12 cellular contexts compared by ENCODE assay signal in genomic region chr1:21268281-21269239, GRCh38. TPM values are rescaled to one million over a fixed set of nuclear protein-coding genes. Genes with fewer than 3 reads are reported as not detected.
DNase-seq lines count a peak whose midpoint lies in the region; ATAC-seq and TF ChIP-seq lines count a peak whose summit lies in the region.
"Had no signal": no experiment of that assay in that cellular context is flagged by ENCODE, and none has a peak within 500 bp of the region (broad histone marks: within the 10 kb centered on the region; RNA-seq: fewer than 3 reads in every experiment).

No MANE protein-coding gene starts in this region.

- no peaks in the 10 kb centered on the region for H3K9me3 ChIP-seq in thoracic aorta

- TF ChIP-seq CTCF in thoracic aorta (IDR thresholded peaks at IDR 0.05) (no peak), glutamatergic neuron (IDR thresholded peaks at IDR 0.05; ENCODE audit: partially characterized antibody, unreplicated experiment) (no peak)

- H3K27ac Mint-ChIP-seq in glutamatergic neuron (ENCODE audit: unreplicated experiment), result no peak overlapping the region
- H3K27ac Mint-ChIP-seq: activated naive CD4-positive, alpha-beta T cell treated with anti-CD3 and anti-CD28 coated beads, Interleukin-2, amount 10 ng/mL, durations not matched to agents 7 days and 5 days had no signal

- peaks cover 36% of the 10 kb centered on the region for H3K36me3 ChIP-seq in thoracic aorta

- peak overlapping the region; percentile 39 to 61 for H3K27ac ChIP-seq in thoracic aorta
- H3K27ac ChIP-seq: 22Rv1 had no signal

- H3K27me3 ChIP-seq in thoracic aorta (replicated peaks; ENCODE audit: insufficient read depth), result no peaks in the 10 kb centered on the region

- no peaks in the 10 kb centered on the region for H3K9me3 Mint-ChIP-seq in glutamatergic neuron (ENCODE audit: unreplicated experiment)
- H3K9me3 Mint-ChIP-seq: activated naive CD4-positive, alpha-beta T cell treated with anti-CD3 and anti-CD28 coated beads, Interleukin-2, amount 10 ng/mL, durations not matched to agents 7 days and 5 days had no signal

- peaks cover 4% of the 10 kb centered on the region for H3K4me1 Mint-ChIP-seq in glutamatergic neuron (ENCODE audit: low read depth, unreplicated experiment)

- ATAC-seq in thoracic aorta (ENCODE audit: insufficient number of reproducible peaks, low FRiP score, low read depth), result peak; percentile 13

- no peaks in the 10 kb centered on the region for H3K36me3 Mint-ChIP-seq in glutamatergic neuron (ENCODE audit: unreplicated experiment)

- H3K4me1 ChIP-seq in thoracic aorta (ENCODE audit: control insufficient read depth in 1 of 2, low read depth in 2 of 2), result peaks cover 12 to 71% of the 10 kb centered on the region in 2 donors

- DNase-seq in DMS 273 (lab: John Stamatoyannopoulos, UW; ENCODE audit: unreplicated experiment) (peak; percentile 26), DMS 273 treated with DMSO at 0.1 percent for 48 hours (lab: John Stamatoyannopoulos, UW) (no peak), RPMI8226 (peak; percentile 99), kidney tubule cell (ENCODE audit: low spot score) (peak; percentile 71), thoracic aorta (ENCODE audit: low spot score) (no peak), NCI-H526 treated with DMSO at 0.1 percent for 48 hours (lab: John Stamatoyannopoulos, UW) (no peak), glutamatergic neuron (no peak)
- no peak for DNase-seq in activated CD4-positive, CD25-positive, alpha-beta regulatory T cell (lab: John Stamatoyannopoulos, UW)
- DNase-seq: activated naive CD4-positive, alpha-beta T cell treated with anti-CD3 and anti-CD28 coated beads, Interleukin-2, amount 10 ng/mL, durations not matched to agents 7 days and 5 days; GF-D8; NCI-H226 had no signal

- peaks cover 1% of the 10 kb centered on the region for H3K27me3 Mint-ChIP-seq in glutamatergic neuron (ENCODE audit: unreplicated experiment)
- H3K27me3 Mint-ChIP-seq: activated naive CD4-positive, alpha-beta T cell treated with anti-CD3 and anti-CD28 coated beads, Interleukin-2, amount 10 ng/mL, durations not matched to agents 7 days and 5 days had no signal

- no peak overlapping the region for H3K4me3 ChIP-seq in thoracic aorta

- H3K4me3 Mint-ChIP-seq in glutamatergic neuron (ENCODE audit: unreplicated experiment), result no peak overlapping the region
- H3K4me3 Mint-ChIP-seq: activated naive CD4-positive, alpha-beta T cell treated with anti-CD3 and anti-CD28 coated beads, Interleukin-2, amount 10 ng/mL, durations not matched to agents 7 days and 5 days had no signal

RNA-seq across cellular contexts. Expression of gene ECE1, which starts 21.7 kb away (rescaled TPM):
- 100 to 1,000 TPM; 103 to 124 TPM for total RNA-seq in thoracic aorta
- 36.1 TPM for total RNA-seq in glutamatergic neuron (ENCODE audit: unreplicated experiment)

Comparison
In these comparisons a context has a peak if more than half of its experiments do, and no peak if none do; other contexts are left out.
1. DNase-seq: peak in DMS 273 (single experiment), RPMI8226 (single experiment) and kidney tubule cell (single experiment); none in DMS 273 treated with DMSO at 0.1 percent for 48 hours (single experiment), thoracic aorta (single experiment), NCI-H526 treated with DMSO at 0.1 percent for 48 hours (single experiment), glutamatergic neuron (single experiment) and activated CD4-positive, CD25-positive, alpha-beta regulatory T cell (0 of 4).